ENCODE assay signal across 2 cellular contexts in genomic region chr7:1045727-1046063, GRCh38.
TF ChIP-seq lines count a peak whose summit lies in the region.

No MANE protein-coding gene starts in this region.

TF ChIP-seq in SK-N-SH, 30 proteins besides CTCF, POLR2A, EP300 and RAD21 (continued from another document):
- TF ChIP-seq EZH2phosphoT487 (IDR thresholded peaks at IDR 0.05; ENCODE audit: borderline replicate concordance, low read depth) (no peak), GABPA (IDR thresholded peaks at IDR 0.05; ENCODE audit: low read depth) (no peak), ZBTB33 (IDR thresholded peaks at IDR 0.05; ENCODE audit: borderline replicate concordance, low read depth) (no peak), MXI1 (IDR thresholded peaks at IDR 0.05; ENCODE audit: low read depth, low read length) (no peak), SIN3A (IDR thresholded peaks at IDR 0.05; ENCODE audit: borderline replicate concordance, low read depth, low read length) (no peak), JUND (IDR thresholded peaks at IDR 0.05) (no peak), FOSL2 (IDR thresholded peaks at IDR 0.05; ENCODE audit: borderline replicate concordance, low read depth) (no peak), POLR2AphosphoS5 (IDR thresholded peaks at IDR 0.05; ENCODE audit: low read depth, low read length) (no peak), CHD2 (IDR thresholded peaks at IDR 0.05; ENCODE audit: low read length, partially characterized antibody) (no peak)

TF ChIP-seq in SK-N-SH treated with all-trans-retinoic acid at 6 μM for 48 hours, 23 proteins besides CTCF, POLR2A, EP300 and RAD21 (continued from another document):
- TF ChIP-seq PATZ1 (CRISPR knock-in tag; IDR thresholded peaks at IDR 0.05; ENCODE audit: borderline replicate concordance), result no peak
